In genomic region chr4:3354455-3354811, GRCh38 we compare ENCODE assay signal across 1 cellular context.
TF ChIP-seq lines count a peak whose summit lies in the region.

No MANE protein-coding gene starts in this region.

TF ChIP-seq in HepG2, 621 proteins besides CTCF, POLR2A, EP300 and RAD21 (continued from another document and continues in another):
- TF ChIP-seq, protein P1, sequence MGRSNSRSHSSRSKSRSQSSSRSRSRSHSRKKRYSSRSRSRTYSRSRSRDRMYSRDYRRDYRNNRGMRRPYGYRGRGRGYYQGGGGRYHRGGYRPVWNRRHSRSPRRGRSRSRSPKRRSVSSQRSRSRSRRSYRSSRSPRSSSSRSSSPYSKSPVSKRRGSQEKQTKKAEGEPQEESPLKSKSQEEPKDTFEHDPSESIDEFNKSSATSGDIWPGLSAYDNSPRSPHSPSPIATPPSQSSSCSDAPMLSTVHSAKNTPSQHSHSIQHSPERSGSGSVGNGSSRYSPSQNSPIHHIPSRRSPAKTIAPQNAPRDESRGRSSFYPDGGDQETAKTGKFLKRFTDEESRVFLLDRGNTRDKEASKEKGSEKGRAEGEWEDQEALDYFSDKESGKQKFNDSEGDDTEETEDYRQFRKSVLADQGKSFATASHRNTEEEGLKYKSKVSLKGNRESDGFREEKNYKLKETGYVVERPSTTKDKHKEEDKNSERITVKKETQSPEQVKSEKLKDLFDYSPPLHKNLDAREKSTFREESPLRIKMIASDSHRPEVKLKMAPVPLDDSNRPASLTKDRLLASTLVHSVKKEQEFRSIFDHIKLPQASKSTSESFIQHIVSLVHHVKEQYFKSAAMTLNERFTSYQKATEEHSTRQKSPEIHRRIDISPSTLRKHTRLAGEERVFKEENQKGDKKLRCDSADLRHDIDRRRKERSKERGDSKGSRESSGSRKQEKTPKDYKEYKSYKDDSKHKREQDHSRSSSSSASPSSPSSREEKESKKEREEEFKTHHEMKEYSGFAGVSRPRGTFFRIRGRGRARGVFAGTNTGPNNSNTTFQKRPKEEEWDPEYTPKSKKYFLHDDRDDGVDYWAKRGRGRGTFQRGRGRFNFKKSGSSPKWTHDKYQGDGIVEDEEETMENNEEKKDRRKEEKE (IDR thresholded peaks at IDR 0.05) = no peak
- TF ChIP-seq TP53 (CRISPR knock-in tag; conservative IDR thresholded peaks at IDR 0.05) (no peak; the same call in 1 of the 2 replicates), ZNF260 (CRISPR knock-in tag; IDR thresholded peaks at IDR 0.05; ENCODE audit: borderline replicate concordance, low read depth) (no peak), RBFOX2 (IDR thresholded peaks at IDR 0.05; ENCODE audit: low read depth, low read length) (0 out of 2 replicates have a peak, but pooled peaks have one; percentile 34), ZFP36 (IDR thresholded peaks at IDR 0.05; ENCODE audit: borderline replicate concordance, low read depth, low read length, partially characterized antibody) (no peak), ZNF619 (CRISPR knock-in tag; IDR thresholded peaks at IDR 0.05) (no peak), RAD51 (IDR thresholded peaks at IDR 0.05; ENCODE audit: borderline replicate concordance) (no peak), ZNF281 (CRISPR knock-in tag; IDR thresholded peaks at IDR 0.05; ENCODE audit: borderline replicate concordance) (no peak; the same call in 1 of the 2 replicates), TCF7 (IDR thresholded peaks at IDR 0.05; ENCODE audit: low read depth) (peak; percentile 90), ZNF207 (IDR thresholded peaks at IDR 0.05; ENCODE audit: borderline replicate concordance) (no peak), FOXK2 (IDR thresholded peaks at IDR 0.05) (peak; percentile 58), DMTF1 (CRISPR knock-in tag; IDR thresholded peaks at IDR 0.05) (no peak), ZBTB38 (CRISPR knock-in tag; IDR thresholded peaks at IDR 0.05) (no peak; the same call in 1 of the 2 replicates), HCFC1 (IDR thresholded peaks at IDR 0.05; ENCODE audit: low read depth, low read length) (no peak), GTF3A (CRISPR knock-in tag; conservative IDR thresholded peaks at IDR 0.05) (no peak), IKZF4 (CRISPR knock-in tag; IDR thresholded peaks at IDR 0.05; ENCODE audit: borderline replicate concordance, low read depth, not compliant biosample characterization) (no peak), KLF6 (CRISPR knock-in tag; IDR thresholded peaks at IDR 0.05) (peak; percentile 74; the same call in 1 of the 2 replicates), HOXA9 (CRISPR knock-in tag; IDR thresholded peaks at IDR 0.05; ENCODE audit: borderline replicate concordance) (no peak), ZIK1 (CRISPR knock-in tag; IDR thresholded peaks at IDR 0.05; ENCODE audit: borderline replicate concordance, low read depth) (no peak), SKIL (CRISPR knock-in tag; IDR thresholded peaks at IDR 0.05; ENCODE audit: borderline replicate concordance) (peak; percentile 47; the same call in 1 of the 2 replicates), NBN (conservative IDR thresholded peaks at IDR 0.05) (no peak), ZNF670 (CRISPR knock-in tag; IDR thresholded peaks at IDR 0.05; ENCODE audit: borderline replicate concordance) (peak; percentile 66), ERF (CRISPR knock-in tag; IDR thresholded peaks at IDR 0.05) (peak; percentile 95), HNRNPLL (IDR thresholded peaks at IDR 0.05; ENCODE audit: low read depth, low read length, poor library complexity, severe bottlenecking) (no peak), NFKB2 (CRISPR knock-in tag; IDR thresholded peaks at IDR 0.05; ENCODE audit: borderline replicate concordance) (no peak), WIZ (CRISPR knock-in tag; IDR thresholded peaks at IDR 0.05) (no peak), CEBPG (CRISPR knock-in tag; IDR thresholded peaks at IDR 0.05) (peak; percentile 98), ZFP36L2 (CRISPR knock-in tag; IDR thresholded peaks at IDR 0.05) (no peak), ONECUT2 (CRISPR knock-in tag; IDR thresholded peaks at IDR 0.05) (peak; percentile 38; the same call in 1 of the 2 replicates), POLR2AphosphoS2 (IDR thresholded peaks at IDR 0.05; ENCODE audit: low read depth, low read length) (no peak), ZFY (CRISPR knock-in tag; IDR thresholded peaks at IDR 0.05) (peak; percentile 33; the same call in 1 of the 2 replicates), ZNF34 (CRISPR knock-in tag; IDR thresholded peaks at IDR 0.05; ENCODE audit: borderline replicate concordance) (no peak), AHR (CRISPR knock-in tag; IDR thresholded peaks at IDR 0.05) (no peak; the same call in 1 of the 2 replicates), ESRRA (CRISPR knock-in tag; IDR thresholded peaks at IDR 0.05; ENCODE audit: low read depth) (peak; percentile 56; the same call in 1 of the 2 replicates)
- TF ChIP-seq, protein P2, sequence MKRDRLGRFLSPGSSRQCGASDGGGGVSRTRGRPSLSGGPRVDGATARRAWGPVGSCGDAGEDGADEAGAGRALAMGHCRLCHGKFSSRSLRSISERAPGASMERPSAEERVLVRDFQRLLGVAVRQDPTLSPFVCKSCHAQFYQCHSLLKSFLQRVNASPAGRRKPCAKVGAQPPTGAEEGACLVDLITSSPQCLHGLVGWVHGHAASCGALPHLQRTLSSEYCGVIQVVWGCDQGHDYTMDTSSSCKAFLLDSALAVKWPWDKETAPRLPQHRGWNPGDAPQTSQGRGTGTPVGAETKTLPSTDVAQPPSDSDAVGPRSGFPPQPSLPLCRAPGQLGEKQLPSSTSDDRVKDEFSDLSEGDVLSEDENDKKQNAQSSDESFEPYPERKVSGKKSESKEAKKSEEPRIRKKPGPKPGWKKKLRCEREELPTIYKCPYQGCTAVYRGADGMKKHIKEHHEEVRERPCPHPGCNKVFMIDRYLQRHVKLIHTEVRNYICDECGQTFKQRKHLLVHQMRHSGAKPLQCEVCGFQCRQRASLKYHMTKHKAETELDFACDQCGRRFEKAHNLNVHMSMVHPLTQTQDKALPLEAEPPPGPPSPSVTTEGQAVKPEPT (CRISPR knock-in tag; IDR thresholded peaks at IDR 0.05; ENCODE audit: low read depth) = no peak
- TF ChIP-seq, protein P3, sequence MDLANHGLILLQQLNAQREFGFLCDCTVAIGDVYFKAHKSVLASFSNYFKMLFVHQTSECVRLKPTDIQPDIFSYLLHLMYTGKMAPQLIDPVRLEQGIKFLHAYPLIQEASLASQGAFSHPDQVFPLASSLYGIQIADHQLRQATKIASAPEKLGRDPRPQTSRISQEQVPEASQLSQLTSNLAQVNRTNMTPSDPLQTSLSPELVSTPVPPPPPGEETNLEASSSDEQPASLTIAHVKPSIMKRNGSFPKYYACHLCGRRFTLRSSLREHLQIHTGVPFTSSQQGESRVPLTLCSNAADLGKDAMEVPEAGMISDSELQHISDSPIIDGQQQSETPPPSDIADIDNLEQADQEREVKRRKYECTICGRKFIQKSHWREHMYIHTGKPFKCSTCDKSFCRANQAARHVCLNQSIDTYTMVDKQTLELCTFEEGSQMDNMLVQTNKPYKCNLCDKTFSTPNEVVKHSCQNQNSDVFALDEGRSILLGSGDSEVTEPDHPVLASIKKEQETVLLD (CRISPR knock-in tag; IDR thresholded peaks at IDR 0.05; ENCODE audit: low read depth) = no peak
- TF ChIP-seq, protein P4, sequence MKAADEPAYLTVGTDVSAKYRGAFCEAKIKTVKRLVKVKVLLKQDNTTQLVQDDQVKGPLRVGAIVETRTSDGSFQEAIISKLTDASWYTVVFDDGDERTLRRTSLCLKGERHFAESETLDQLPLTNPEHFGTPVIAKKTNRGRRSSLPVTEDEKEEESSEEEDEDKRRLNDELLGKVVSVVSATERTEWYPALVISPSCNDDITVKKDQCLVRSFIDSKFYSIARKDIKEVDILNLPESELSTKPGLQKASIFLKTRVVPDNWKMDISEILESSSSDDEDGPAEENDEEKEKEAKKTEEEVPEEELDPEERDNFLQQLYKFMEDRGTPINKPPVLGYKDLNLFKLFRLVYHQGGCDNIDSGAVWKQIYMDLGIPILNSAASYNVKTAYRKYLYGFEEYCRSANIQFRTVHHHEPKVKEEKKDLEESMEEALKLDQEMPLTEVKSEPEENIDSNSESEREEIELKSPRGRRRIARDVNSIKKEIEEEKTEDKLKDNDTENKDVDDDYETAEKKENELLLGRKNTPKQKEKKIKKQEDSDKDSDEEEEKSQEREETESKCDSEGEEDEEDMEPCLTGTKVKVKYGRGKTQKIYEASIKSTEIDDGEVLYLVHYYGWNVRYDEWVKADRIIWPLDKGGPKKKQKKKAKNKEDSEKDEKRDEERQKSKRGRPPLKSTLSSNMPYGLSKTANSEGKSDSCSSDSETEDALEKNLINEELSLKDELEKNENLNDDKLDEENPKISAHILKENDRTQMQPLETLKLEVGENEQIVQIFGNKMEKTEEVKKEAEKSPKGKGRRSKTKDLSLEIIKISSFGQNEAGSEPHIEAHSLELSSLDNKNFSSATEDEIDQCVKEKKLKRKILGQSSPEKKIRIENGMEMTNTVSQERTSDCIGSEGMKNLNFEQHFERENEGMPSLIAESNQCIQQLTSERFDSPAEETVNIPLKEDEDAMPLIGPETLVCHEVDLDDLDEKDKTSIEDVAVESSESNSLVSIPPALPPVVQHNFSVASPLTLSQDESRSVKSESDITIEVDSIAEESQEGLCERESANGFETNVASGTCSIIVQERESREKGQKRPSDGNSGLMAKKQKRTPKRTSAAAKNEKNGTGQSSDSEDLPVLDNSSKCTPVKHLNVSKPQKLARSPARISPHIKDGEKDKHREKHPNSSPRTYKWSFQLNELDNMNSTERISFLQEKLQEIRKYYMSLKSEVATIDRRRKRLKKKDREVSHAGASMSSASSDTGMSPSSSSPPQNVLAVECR (CRISPR knock-in tag; IDR thresholded peaks at IDR 0.05; ENCODE audit: borderline replicate concordance) = peak; percentile 66; the same call in 1 of the 2 replicates
- TF ChIP-seq, protein P5, sequence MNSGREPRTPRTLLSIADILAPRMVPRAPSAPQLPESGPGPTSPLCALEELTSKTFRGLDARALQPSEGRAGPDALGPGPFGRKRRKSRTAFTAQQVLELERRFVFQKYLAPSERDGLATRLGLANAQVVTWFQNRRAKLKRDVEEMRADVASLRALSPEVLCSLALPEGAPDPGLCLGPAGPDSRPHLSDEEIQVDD (CRISPR knock-in tag; IDR thresholded peaks at IDR 0.05; ENCODE audit: borderline replicate concordance) = no peak
- TF ChIP-seq, protein P6, sequence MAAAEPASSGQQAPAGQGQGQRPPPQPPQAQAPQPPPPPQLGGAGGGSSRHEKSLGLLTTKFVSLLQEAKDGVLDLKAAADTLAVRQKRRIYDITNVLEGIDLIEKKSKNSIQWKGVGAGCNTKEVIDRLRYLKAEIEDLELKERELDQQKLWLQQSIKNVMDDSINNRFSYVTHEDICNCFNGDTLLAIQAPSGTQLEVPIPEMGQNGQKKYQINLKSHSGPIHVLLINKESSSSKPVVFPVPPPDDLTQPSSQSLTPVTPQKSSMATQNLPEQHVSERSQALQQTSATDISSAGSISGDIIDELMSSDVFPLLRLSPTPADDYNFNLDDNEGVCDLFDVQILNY (CRISPR knock-in tag; conservative IDR thresholded peaks at IDR 0.05) = no peak
- TF ChIP-seq, protein P7, sequence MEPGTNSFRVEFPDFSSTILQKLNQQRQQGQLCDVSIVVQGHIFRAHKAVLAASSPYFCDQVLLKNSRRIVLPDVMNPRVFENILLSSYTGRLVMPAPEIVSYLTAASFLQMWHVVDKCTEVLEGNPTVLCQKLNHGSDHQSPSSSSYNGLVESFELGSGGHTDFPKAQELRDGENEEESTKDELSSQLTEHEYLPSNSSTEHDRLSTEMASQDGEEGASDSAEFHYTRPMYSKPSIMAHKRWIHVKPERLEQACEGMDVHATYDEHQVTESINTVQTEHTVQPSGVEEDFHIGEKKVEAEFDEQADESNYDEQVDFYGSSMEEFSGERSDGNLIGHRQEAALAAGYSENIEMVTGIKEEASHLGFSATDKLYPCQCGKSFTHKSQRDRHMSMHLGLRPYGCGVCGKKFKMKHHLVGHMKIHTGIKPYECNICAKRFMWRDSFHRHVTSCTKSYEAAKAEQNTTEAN (CRISPR knock-in tag; conservative IDR thresholded peaks at IDR 0.05) = peak; percentile 89
